ENCODE assay signal across 8 cellular contexts in genomic region chr17:17782425-17783120, GRCh38. TPM values are rescaled to one million over a fixed set of nuclear protein-coding genes. Genes with fewer than 3 reads are reported as not detected.
A peak's percentile ranks its signal among the peaks of the same experiment; 100 is the strongest.
DNase-seq lines count a peak whose midpoint lies in the region; ATAC-seq and TF ChIP-seq lines count a peak whose summit lies in the region.

No MANE protein-coding gene starts in this region.

- TF ChIP-seq CTCF in GM12865 (IDR thresholded peaks at IDR 0.05; ENCODE audit: insufficient read depth, low read depth, low read length, missing control alignments) (no peak), gastrocnemius medialis (IDR thresholded peaks at IDR 0.05 in 4 of 5, conservative IDR thresholded peaks at IDR 0.05 in 1 of 5) (no peak)

- H3K27me3 Mint-ChIP-seq in activated T-helper 1 cell treated with anti-CD3 and anti-CD28 coated beads, Interleukin-12 subunit alpha, Interleukin-12 subunit beta, Interleukin-2, Interleukin-4 antibody, amounts not matched to agents 30 ng/mL and 10 ng/mL and 1 ng/mL, durations not matched to agents 14 hours and 24 hours and 36 hours (ENCODE audit: insufficient read depth) = peaks cover 9% of the 10 kb centered on the region

- ATAC-seq in left ventricle myocardium superior (peak; percentile 11), gastrocnemius medialis (peak; percentile 31 to 32), GM19035 (IDR thresholded peaks at IDR 0.05; ENCODE audit: unreplicated experiment) (no peak), GM19467 (IDR thresholded peaks at IDR 0.05; ENCODE audit: unreplicated experiment) (no peak)

- TF ChIP-seq POLR2A in gastrocnemius medialis (IDR thresholded peaks at IDR 0.05) = peak; percentile 22 to 39

- no peaks in the 10 kb centered on the region for H3K4me1 Mint-ChIP-seq in activated T-helper 1 cell treated with anti-CD3 and anti-CD28 coated beads, Interleukin-12 subunit alpha, Interleukin-12 subunit beta, Interleukin-2, Interleukin-4 antibody, amounts not matched to agents 30 ng/mL and 10 ng/mL and 1 ng/mL, durations not matched to agents 14 hours and 24 hours and 36 hours (ENCODE audit: low read depth)

- H3K4me3 ChIP-seq in GM12865 (ENCODE audit: low read depth, low read length) = peak overlapping the region; percentile 50
- H3K4me3 ChIP-seq in gastrocnemius medialis = peak overlapping the region; percentile 56 to 94 (median 62)

- H3K27me3 ChIP-seq in gastrocnemius medialis = no peaks in the 10 kb centered on the region

- intact Hi-C loops in activated T-helper 1 cell treated with anti-CD3 and anti-CD28 coated beads, Interleukin-12 subunit alpha, Interleukin-12 subunit beta, Interleukin-2, Interleukin-4 antibody, amounts not matched to agents 30 ng/mL and 10 ng/mL and 1 ng/mL, durations not matched to agents 14 hours and 24 hours and 36 hours (cut with micrococcal nuclease) = loop anchor here (2.0 to 5.0 kb wide), 3 partner anchors 30 to 102 kb away; partner anchors contain the start of gene RAI1
- intact Hi-C loops in left ventricle myocardium superior (cut with micrococcal nuclease) = loop anchor here (10.0 kb wide), 1 partner anchor 88 kb away; no protein-coding TSS in a partner anchor
- intact Hi-C loops in gastrocnemius medialis (cut with DNase I; ENCODE audit: low total_unique reads) = loop anchor here (2.0 to 5.0 kb wide), 5 partner anchors 30 to 545 kb away; partner anchors contain the start of genes FLCN and RAI1

- in situ Hi-C loops in gastrocnemius medialis (cut with MboI; ENCODE audit: low sequenced_read_pairs in 4 of 4) = loop anchor here in 1 of 4 donors (25.0 kb wide), 1 partner anchor 95 kb away; the partner anchor contains the start of gene RAI1

- H3K27ac ChIP-seq in gastrocnemius medialis = peak overlapping the region; percentile 88 to 98 (median 93)

- H3K36me3 ChIP-seq in gastrocnemius medialis = no peaks in the 10 kb centered on the region

- peak overlapping the region; percentile 60 for H3K4me3 Mint-ChIP-seq in activated T-helper 1 cell treated with anti-CD3 and anti-CD28 coated beads, Interleukin-12 subunit alpha, Interleukin-12 subunit beta, Interleukin-2, Interleukin-4 antibody, amounts not matched to agents 30 ng/mL and 10 ng/mL and 1 ng/mL, durations not matched to agents 14 hours and 24 hours and 36 hours

- H3K36me3 Mint-ChIP-seq in activated T-helper 1 cell treated with anti-CD3 and anti-CD28 coated beads, Interleukin-12 subunit alpha, Interleukin-12 subunit beta, Interleukin-2, Interleukin-4 antibody, amounts not matched to agents 30 ng/mL and 10 ng/mL and 1 ng/mL, durations not matched to agents 14 hours and 24 hours and 36 hours (ENCODE audit: low read depth) = no peaks in the 10 kb centered on the region

- H3K27ac Mint-ChIP-seq in activated T-helper 1 cell treated with anti-CD3 and anti-CD28 coated beads, Interleukin-12 subunit alpha, Interleukin-12 subunit beta, Interleukin-2, Interleukin-4 antibody, amounts not matched to agents 30 ng/mL and 10 ng/mL and 1 ng/mL, durations not matched to agents 14 hours and 24 hours and 36 hours = no peak overlapping the region

- no peaks in the 10 kb centered on the region for H3K9me3 Mint-ChIP-seq in activated T-helper 1 cell treated with anti-CD3 and anti-CD28 coated beads, Interleukin-12 subunit alpha, Interleukin-12 subunit beta, Interleukin-2, Interleukin-4 antibody, amounts not matched to agents 30 ng/mL and 10 ng/mL and 1 ng/mL, durations not matched to agents 14 hours and 24 hours and 36 hours

- DNase-seq in GM12865 (ENCODE audit: low read depth) = peak; percentile 20
- peak; percentile 32 for DNase-seq in HT-29 (ENCODE audit: low spot score)
- DNase-seq in activated T-helper 1 cell treated with anti-CD3 and anti-CD28 coated beads, Interleukin-12 subunit alpha, Interleukin-12 subunit beta, Interleukin-2, Interleukin-4 antibody, amounts not matched to agents 30 ng/mL and 10 ng/mL and 1 ng/mL, durations not matched to agents 14 hours and 24 hours and 36 hours (ENCODE audit: low spot score) = no peak
- DNase-seq in left ventricle myocardium superior = peak; percentile 56
- DNase-seq in gastrocnemius medialis = peak in 1 of 2 donors; percentile 51
- DNase-seq in NCI-H2196 treated with DMSO at 0.1 percent for 48 hours (lab: John Stamatoyannopoulos, UW; ENCODE audit: unreplicated experiment) = no peak

- no peaks in the 10 kb centered on the region for H3K9me3 ChIP-seq in gastrocnemius medialis

- H3K4me1 ChIP-seq in gastrocnemius medialis = peaks cover 48 to 57% of the 10 kb centered on the region in 2 donors

RNA-seq across cellular contexts. Expression of gene SREBF1, which starts 54.2 kb away (rescaled TPM):
- total RNA-seq in HT-29 (2014; rRNA removed; shearing (Covaris generic)) = 296 and 304 TPM in 2 replicates
- total RNA-seq in activated T-helper 1 cell treated with anti-CD3 and anti-CD28 coated beads, Interleukin-12 subunit alpha, Interleukin-12 subunit beta, Interleukin-2, Interleukin-4 antibody, amounts not matched to agents 30 ng/mL and 10 ng/mL and 1 ng/mL, durations not matched to agents 14 hours and 24 hours and 36 hours = 167 and 172 TPM in 2 replicates
- total RNA-seq in left ventricle myocardium superior = 15.2 TPM
- total RNA-seq in gastrocnemius medialis = 10 to 100 TPM; 11.1 to 64.5 (median 32.3) TPM

Comparison
In these comparisons a context has a peak if more than half of its experiments do, and no peak if none do; other contexts are left out.
1. DNase-seq: peak in GM12865 (single experiment), HT-29 (single experiment) and left ventricle myocardium superior (single experiment); none in activated T-helper 1 cell treated with anti-CD3 and anti-CD28 coated beads, Interleukin-12 subunit alpha, Interleukin-12 subunit beta, Interleukin-2, Interleukin-4 antibody, amounts not matched to agents 30 ng/mL and 10 ng/mL and 1 ng/mL, durations not matched to agents 14 hours and 24 hours and 36 hours (single experiment) and NCI-H2196 treated with DMSO at 0.1 percent for 48 hours (single experiment).
2. ATAC-seq: peak in left ventricle myocardium superior (single experiment) and gastrocnemius medialis (2 of 2); none in GM19035 (single experiment) and GM19467 (single experiment).